9 cellular contexts compared by ENCODE assay signal in genomic region chr12:123242083-123242904, GRCh38. TPM values are rescaled to one million over a fixed set of nuclear protein-coding genes. Genes with fewer than 3 reads are reported as not detected.
DNase-seq lines count a peak whose midpoint lies in the region; ATAC-seq and TF ChIP-seq lines count a peak whose summit lies in the region.
"Had no signal": no experiment of that assay in that cellular context is flagged by ENCODE, and none has a peak within 500 bp of the region (broad histone marks: within the 10 kb centered on the region; RNA-seq: fewer than 3 reads in every experiment).

No MANE protein-coding gene starts in this region.

- peaks cover 0 to 5% (median 3%) of the 10 kb centered on the region in 3 donors for H3K27me3 Mint-ChIP-seq in CD14-positive monocyte (ENCODE audit: low read depth in 3 of 3)
- H3K27me3 Mint-ChIP-seq in activated naive CD4-positive, alpha-beta T cell treated with anti-CD3 and anti-CD28 coated beads, Interleukin-2, amount 50 U/mL, for 24 hours = no peaks in the 10 kb centered on the region

- no peaks in the 10 kb centered on the region for H3K27me3 ChIP-seq in body of pancreas

- H3K36me3 Mint-ChIP-seq in CD14-positive monocyte = peaks cover 3 to 17% of the 10 kb centered on the region in 2 donors
- peaks cover 4% of the 10 kb centered on the region for H3K36me3 Mint-ChIP-seq in activated naive CD4-positive, alpha-beta T cell treated with anti-CD3 and anti-CD28 coated beads, Interleukin-2, amount 50 U/mL, for 24 hours

- DNase-seq in CD14-positive monocyte (ENCODE audit: low spot score) (no peak), MV-4-11 (lab: John Stamatoyannopoulos, UW) (peak; percentile 83), lung microvascular endothelial cell (ENCODE audit: low read depth in 2 of 2) (peak; percentile 56 to 63), body of pancreas (no peak)
- DNase-seq: stimulated activated CD4-positive, alpha-beta T cell treated with anti-CD3 and anti-CD28 coated beads, Interleukin-2, amount 100 ng/mL, for 24 hours had no signal

- H3K4me3 ChIP-seq in body of pancreas = no peak overlapping the region

- peak overlapping the region; percentile 53 to 87 for H3K4me3 Mint-ChIP-seq in CD14-positive monocyte
- peak overlapping the region; percentile 72 for H3K4me3 Mint-ChIP-seq in activated naive CD4-positive, alpha-beta T cell treated with anti-CD3 and anti-CD28 coated beads, Interleukin-2, amount 50 U/mL, for 24 hours

- TF ChIP-seq CTCF in CD14-positive monocyte (IDR thresholded peaks at IDR 0.05) (no peak), body of pancreas (IDR thresholded peaks at IDR 0.05) (no peak)

- H3K9me3 ChIP-seq in body of pancreas = no peaks in the 10 kb centered on the region

- H3K27ac Mint-ChIP-seq in CD14-positive monocyte = peak overlapping the region; percentile 69 to 91 (median 86)
- peak overlapping the region; percentile 95 for H3K27ac Mint-ChIP-seq in activated naive CD4-positive, alpha-beta T cell treated with anti-CD3 and anti-CD28 coated beads, Interleukin-2, amount 50 U/mL, for 24 hours

- no peak for ATAC-seq in body of pancreas
- ATAC-seq in GM21515 (IDR thresholded peaks at IDR 0.05; ENCODE audit: unreplicated experiment) = no peak
- no peak for ATAC-seq in GM19455 (IDR thresholded peaks at IDR 0.05; ENCODE audit: unreplicated experiment)
- no peak for ATAC-seq in GM18868 (IDR thresholded peaks at IDR 0.05; ENCODE audit: unreplicated experiment)

- TF ChIP-seq POLR2A in body of pancreas (IDR thresholded peaks at IDR 0.05) = no peak

- 53 to 64% methylated on average over 11 of the region's 11 CpGs for WGBS in body of pancreas, 2 donors

- H3K36me3 ChIP-seq in body of pancreas (replicated peaks in 1 of 2; ENCODE audit: insufficient read depth in 1 of 2, low read depth in 2 of 2) = peaks cover 0 to 2% of the 10 kb centered on the region in 2 donors

- H3K4me1 Mint-ChIP-seq in CD14-positive monocyte = peaks cover 23% of the 10 kb centered on the region
- H3K4me1 Mint-ChIP-seq in activated naive CD4-positive, alpha-beta T cell treated with anti-CD3 and anti-CD28 coated beads, Interleukin-2, amount 50 U/mL, for 24 hours = peaks cover 62% of the 10 kb centered on the region

- intact Hi-C loops in CD14-positive monocyte (cut with micrococcal nuclease) = no loop called here
- intact Hi-C loops in body of pancreas (cut with DNase I) = no loop called here

- H3K27ac ChIP-seq in body of pancreas = peak overlapping the region in 1 of 4 donors; percentile 2

- peaks cover 6% of the 10 kb centered on the region for H3K4me1 ChIP-seq in body of pancreas

- peaks cover 0 to under 1% (median 0%) of the 10 kb centered on the region in 7 donors for H3K9me3 Mint-ChIP-seq in CD14-positive monocyte
- no peaks in the 10 kb centered on the region for H3K9me3 Mint-ChIP-seq in activated naive CD4-positive, alpha-beta T cell treated with anti-CD3 and anti-CD28 coated beads, Interleukin-2, amount 50 U/mL, for 24 hours

RNA-seq across cellular contexts. Expression of gene MTRFR, which starts 9.1 kb away (rescaled TPM):
- 1 to 10 TPM; 1.7 to 2.1 TPM for polyA plus RNA-seq in CD14-positive monocyte
- total RNA-seq in lung microvascular endothelial cell (7.4 and 7.7 TPM in 2 replicates), body of pancreas (1 to 10 TPM; 4.9 to 8.2 TPM)

RNA-seq across cellular contexts. Expression of gene MPHOSPH9, which starts 9.4 kb away (rescaled TPM):
- 10 to 100 TPM in 1 of 2 donors, 1 to 10 TPM in 1; 6.3 to 14.1 TPM for polyA plus RNA-seq in CD14-positive monocyte
- total RNA-seq in lung microvascular endothelial cell = 27.7 and 27.8 TPM in 2 replicates
- 10 to 100 TPM; 13.5 to 42.5 TPM for total RNA-seq in body of pancreas

RNA-seq across cellular contexts. Expression of gene CDK2AP1, which starts 29.4 kb away (rescaled TPM):
- polyA plus RNA-seq in CD14-positive monocyte = 10 to 100 TPM; 44.5 to 58.4 TPM
- total RNA-seq in lung microvascular endothelial cell (246 and 369 TPM in 2 replicates), body of pancreas (10 to 100 TPM; 24.4 to 26.7 TPM)

Comparison
In these comparisons a context has a peak if more than half of its experiments do, and no peak if none do; other contexts are left out.
1. DNase-seq: peak in MV-4-11 (single experiment) and lung microvascular endothelial cell (2 of 2); none in CD14-positive monocyte (single experiment) and body of pancreas (0 of 4).